In the genomic region with DNA sequence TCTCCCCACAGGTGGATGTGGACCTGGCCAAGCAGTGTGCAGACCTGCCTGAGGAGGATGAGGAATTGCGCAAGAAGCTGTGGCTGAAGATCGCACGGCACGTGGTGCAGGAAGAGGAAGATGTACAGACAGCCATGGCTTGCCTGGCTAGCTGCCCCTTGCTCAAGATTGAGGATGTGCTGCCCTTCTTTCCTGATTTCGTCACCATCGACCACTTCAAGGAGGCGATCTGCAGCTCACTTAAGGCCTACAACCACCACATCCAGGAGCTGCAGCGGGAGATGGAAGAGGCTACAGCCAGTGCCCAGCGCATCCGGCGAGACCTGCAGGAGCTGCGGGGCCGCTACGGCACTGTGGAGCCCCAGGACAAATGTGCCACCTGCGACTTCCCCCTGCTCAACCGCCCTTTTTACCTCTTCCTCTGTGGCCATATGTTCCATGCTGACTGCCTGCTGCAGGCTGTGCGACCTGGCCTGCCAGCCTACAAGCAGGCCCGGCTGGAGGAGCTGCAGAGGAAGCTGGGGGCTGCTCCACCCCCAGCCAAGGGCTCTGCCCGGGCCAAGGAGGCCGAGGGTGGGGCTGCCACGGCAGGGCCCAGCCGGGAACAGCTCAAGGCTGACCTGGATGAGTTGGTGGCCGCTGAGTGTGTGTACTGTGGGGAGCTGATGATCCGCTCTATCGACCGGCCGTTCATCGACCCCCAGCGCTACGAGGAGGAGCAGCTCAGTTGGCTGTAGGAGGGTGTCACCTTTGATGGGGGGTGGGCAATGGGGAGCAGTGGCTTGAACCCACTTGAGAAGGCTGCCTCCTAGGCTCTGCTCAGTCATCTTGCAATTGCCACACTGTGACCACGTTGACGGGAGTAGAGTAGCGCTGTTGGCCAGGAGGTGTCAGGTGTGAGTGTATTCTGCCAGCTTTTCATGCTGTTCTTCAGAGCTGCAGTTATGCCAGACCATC, we compare ENCODE assay signal across 10 cellular contexts. TPM values are rescaled to one million over a fixed set of nuclear protein-coding genes. Genes with fewer than 3 reads are reported as not detected.
DNase-seq lines count a peak whose midpoint lies in the region; ATAC-seq, FAIRE-seq and TF ChIP-seq lines count a peak whose summit lies in the region.
"Had no signal": no experiment of that assay in that cellular context is flagged by ENCODE, and none has a peak within 500 bp of the region (broad histone marks: within the 10 kb centered on the region; RNA-seq: fewer than 3 reads in every experiment).

No MANE protein-coding gene starts in this region.

- H3K27me3 Mint-ChIP-seq in stimulated activated naive CD8-positive, alpha-beta T cell treated with anti-CD3 and anti-CD28 coated beads, Interleukin-15, Interleukin-2, amounts not matched to agents 100 ng/mL and 50 ng/mL, for 24 hours, result no peaks in the 10 kb centered on the region
- no peaks in the 10 kb centered on the region for H3K27me3 Mint-ChIP-seq in brain

- no peak for ATAC-seq in stimulated activated naive CD8-positive, alpha-beta T cell treated with anti-CD3 and anti-CD28 coated beads, Interleukin-15, Interleukin-2, amounts not matched to agents 100 U/mL and 50 U/mL, for 24 hours
- ATAC-seq in GM19023 (IDR thresholded peaks at IDR 0.05; ENCODE audit: unreplicated experiment), result no peak

- TF ChIP-seq CTCF in brain (conservative IDR thresholded peaks at IDR 0.05), result no peak
- TF ChIP-seq CTCF in kidney (IDR thresholded peaks at IDR 0.05; ENCODE audit: borderline replicate concordance, extremely low read depth, insufficient read depth), result no peak

- no peak for FAIRE-seq in kidney (lab: Jason Lieb, UNC)

- H3K9ac ChIP-seq in kidney (ENCODE audit: low read length in 2 of 2), result no peak overlapping the region

- H3K4me1 Mint-ChIP-seq in stimulated activated naive CD8-positive, alpha-beta T cell treated with anti-CD3 and anti-CD28 coated beads, Interleukin-15, Interleukin-2, amounts not matched to agents 100 ng/mL and 50 ng/mL, for 24 hours (ENCODE audit: low read depth), result peaks cover 27% of the 10 kb centered on the region
- H3K4me1 Mint-ChIP-seq in brain, result peaks cover 35% of the 10 kb centered on the region

- peaks cover 31 to 37% of the 10 kb centered on the region in 2 donors for H3K36me3 ChIP-seq in kidney (ENCODE audit: control insufficient read depth in 1 of 2, insufficient read depth in 2 of 2, low read length in 2 of 2)

- H3K36me3 Mint-ChIP-seq in stimulated activated naive CD8-positive, alpha-beta T cell treated with anti-CD3 and anti-CD28 coated beads, Interleukin-15, Interleukin-2, amounts not matched to agents 100 ng/mL and 50 ng/mL, for 24 hours (ENCODE audit: low read depth), result peaks cover 26% of the 10 kb centered on the region
- peaks cover 40% of the 10 kb centered on the region for H3K36me3 Mint-ChIP-seq in brain

- H3K4me3 ChIP-seq in kidney (ENCODE audit: low read length in 2 of 2), result no peak overlapping the region

- DNase-seq in stimulated activated naive CD8-positive, alpha-beta T cell treated with anti-CD3 and anti-CD28 coated beads, Interleukin-15, Interleukin-2, amounts not matched to agents 100 U/mL and 50 U/mL, for 24 hours, result no peak
- peak; percentile 74 for DNase-seq in kidney
- DNase-seq in GM19238 (ENCODE audit: insufficient read length, low spot score), result no peak
- DNase-seq in stimulated activated naive CD4-positive, alpha-beta T cell treated with Interleukin-2 at 50 U/mL for 16 hours (lab: John Stamatoyannopoulos, UW), result no peak
- DNase-seq in NCI-H446 (lab: John Stamatoyannopoulos, UW), result no peak
- DNase-seq: activated T-cell treated with anti-CD3 and anti-CD28 coated beads, Interleukin-2, amount 50 U/mL, for 4 hours; BE2C had no signal

- H3K4me1 ChIP-seq in kidney (ENCODE audit: control insufficient read depth in 1 of 2, insufficient read depth in 1 of 2, low read depth in 1 of 2, low read length in 2 of 2), result peaks cover 10 to 27% of the 10 kb centered on the region in 2 donors

- intact Hi-C loops in kidney (cut with DNase I), result loop anchor here (10.0 kb wide), 2 partner anchors 122 to 282 kb away; no protein-coding TSS in a partner anchor

- no peaks in the 10 kb centered on the region for H3K9me3 Mint-ChIP-seq in stimulated activated naive CD8-positive, alpha-beta T cell treated with anti-CD3 and anti-CD28 coated beads, Interleukin-15, Interleukin-2, amounts not matched to agents 100 ng/mL and 50 ng/mL, for 24 hours
- no peaks in the 10 kb centered on the region for H3K9me3 Mint-ChIP-seq in brain
- H3K9me3 Mint-ChIP-seq: activated T-cell treated with anti-CD3 and anti-CD28 coated beads, Interleukin-2, amount 50 U/mL, for 4 hours had no signal

- peak overlapping the region; percentile 26 for H3K27ac Mint-ChIP-seq in stimulated activated naive CD8-positive, alpha-beta T cell treated with anti-CD3 and anti-CD28 coated beads, Interleukin-15, Interleukin-2, amounts not matched to agents 100 ng/mL and 50 ng/mL, for 24 hours
- H3K27ac Mint-ChIP-seq in brain, result peak overlapping the region in 3 of 5 experiments; percentile 54 to 89 (median 85)

- H3K9me3 ChIP-seq in kidney (ENCODE audit: control insufficient read depth in 1 of 2, low read length in 2 of 2), result no peaks in the 10 kb centered on the region
- H3K9me3 ChIP-seq: BE2C had no signal

- H3K4me3 Mint-ChIP-seq in stimulated activated naive CD8-positive, alpha-beta T cell treated with anti-CD3 and anti-CD28 coated beads, Interleukin-15, Interleukin-2, amounts not matched to agents 100 ng/mL and 50 ng/mL, for 24 hours, result no peak overlapping the region
- H3K4me3 Mint-ChIP-seq in brain, result no peak overlapping the region
- H3K4me3 Mint-ChIP-seq: activated T-cell treated with anti-CD3 and anti-CD28 coated beads, Interleukin-2, amount 50 U/mL, for 4 hours had no signal

- H3K27ac ChIP-seq in kidney (ENCODE audit: low read depth in 2 of 2, low read length in 2 of 2), result no peak overlapping the region

RNA-seq across cellular contexts. Expression of a gene that starts 8.6 kb away (rescaled TPM):
- polyA plus RNA-seq in brain (ENCODE audit: insufficient read depth, low read depth, low replicate concordance), result 18.2 TPM
- total RNA-seq in kidney, result 28.1 TPM
- polyA plus RNA-seq in kidney (ENCODE audit: insufficient read depth, low read depth, low replicate concordance), result 21.9 TPM

RNA-seq across cellular contexts. Expression of a gene that starts 26.3 kb away (rescaled TPM):
- polyA plus RNA-seq in brain (ENCODE audit: insufficient read depth, low read depth, low replicate concordance) (6.8 TPM), kidney (ENCODE audit: insufficient read depth, low read depth, low replicate concordance) (5.8 TPM)
- 9.4 TPM for total RNA-seq in kidney

RNA-seq across cellular contexts. Expression of a gene that starts 28.8 kb away (rescaled TPM):
- polyA plus RNA-seq in brain (ENCODE audit: insufficient read depth, low read depth, low replicate concordance) (2.3 TPM), kidney (ENCODE audit: insufficient read depth, low read depth, low replicate concordance) (4.6 TPM)
- 3.0 TPM for total RNA-seq in kidney

RNA-seq across cellular contexts. Expression of a gene that starts 50.4 kb away (rescaled TPM):
- 16.9 TPM for polyA plus RNA-seq in brain (ENCODE audit: insufficient read depth, low read depth, low replicate concordance)
- total RNA-seq in kidney, result 4.7 TPM
- 21.1 TPM for polyA plus RNA-seq in kidney (ENCODE audit: insufficient read depth, low read depth, low replicate concordance)

RNA-seq across cellular contexts. Expression of a gene that starts 59.0 kb away (rescaled TPM):
- polyA plus RNA-seq in brain (ENCODE audit: insufficient read depth, low read depth, low replicate concordance) (151 TPM), kidney (ENCODE audit: insufficient read depth, low read depth, low replicate concordance) (112 TPM)
- 114 TPM for total RNA-seq in kidney
